In the genomic region with DNA sequence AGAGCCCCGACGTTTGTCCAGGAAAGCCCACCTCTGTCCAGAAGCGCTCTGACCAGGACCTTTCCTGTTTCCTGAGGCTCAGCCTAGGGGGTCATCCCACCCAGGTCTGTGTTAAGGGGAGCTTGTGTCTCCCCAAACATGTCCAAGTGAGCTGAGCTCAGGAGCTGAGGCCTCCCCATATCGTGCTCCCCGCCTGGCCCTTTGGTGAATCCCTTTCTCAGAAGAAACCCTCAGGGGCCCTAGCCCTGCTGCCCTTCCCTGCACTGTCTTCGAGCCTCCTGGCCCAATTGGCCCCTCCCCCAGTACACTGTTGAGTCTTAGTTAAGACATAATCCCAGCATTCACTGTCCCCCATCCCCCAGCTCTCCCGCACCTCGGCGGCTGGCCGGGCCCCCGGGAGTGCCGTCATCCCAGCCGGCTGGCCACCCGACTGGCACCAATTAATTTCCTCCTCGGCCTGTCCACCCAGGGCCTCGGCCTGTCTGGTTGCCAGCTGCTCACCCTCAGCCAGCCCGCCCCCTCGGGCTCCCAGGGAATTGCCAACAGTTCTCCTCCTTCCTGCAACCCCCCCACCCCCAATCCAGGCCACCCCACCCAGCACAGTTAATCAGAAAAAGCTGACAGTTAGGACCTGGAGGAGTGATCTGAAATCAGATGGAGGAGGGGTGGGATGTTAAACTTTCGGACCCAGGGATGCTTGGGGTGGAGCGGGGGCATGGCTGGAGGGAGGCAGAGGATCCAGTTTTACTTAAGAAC, we compare ENCODE assay signal across 8 cellular contexts. TPM values are rescaled to one million over a fixed set of nuclear protein-coding genes. Genes with fewer than 3 reads are reported as not detected.
DNase-seq lines count a peak whose midpoint lies in the region; ATAC-seq and TF ChIP-seq lines count a peak whose summit lies in the region.

No MANE protein-coding gene starts in this region.

- peaks cover 5% of the 10 kb centered on the region for H3K79me2 ChIP-seq in hepatocyte

- H3K27me3 ChIP-seq in HL-60 (ENCODE audit: insufficient read depth, poor library complexity, severe bottlenecking) (no peaks in the 10 kb centered on the region), hepatocyte (no peaks in the 10 kb centered on the region), rectal smooth muscle tissue (ENCODE audit: control insufficient read depth, insufficient read depth, low read length) (no peaks in the 10 kb centered on the region)

- H3K4me2 ChIP-seq in hepatocyte, result peak overlapping the region; percentile 78

- TF ChIP-seq CTCF in C4-2B (conservative IDR thresholded peaks at IDR 0.05) (no peak), HL-60 (IDR thresholded peaks at IDR 0.05; ENCODE audit: insufficient read depth, low read length) (no peak), hepatocyte (IDR thresholded peaks at IDR 0.05; ENCODE audit: poor library complexity) (no peak)

- no peak overlapping the region for H2AFZ ChIP-seq in hepatocyte

- no peak for ATAC-seq in GM19467 (IDR thresholded peaks at IDR 0.05; ENCODE audit: unreplicated experiment)

- H3K9me3 ChIP-seq in SK-N-MC (ENCODE audit: low read depth, low read length) (no peaks in the 10 kb centered on the region), hepatocyte (ENCODE audit: low read depth) (no peaks in the 10 kb centered on the region)

- peak in 1 of 2 experiments; percentile 55 for DNase-seq in HL-60 (ENCODE audit: low read depth in 1 of 2, low spot score in 1 of 2)
- no peak for DNase-seq in SK-N-MC (ENCODE audit: low read depth, low spot score)
- DNase-seq in astrocyte of the hippocampus (ENCODE audit: low read depth, low spot score), result peak; percentile 84
- DNase-seq in hepatocyte (ENCODE audit: low spot score), result peak; percentile 93
- no peak for DNase-seq in NCI-H345 treated with DMSO at 0.1 percent for 48 hours (lab: John Stamatoyannopoulos, UW; ENCODE audit: unreplicated experiment)

- 3% methylated on average over 13 of the region's 20 CpGs for WGBS in hepatocyte (ENCODE audit: low lambda C conversion rate, missing lambda C conversion rate)

- H4K20me1 ChIP-seq in hepatocyte (ENCODE audit: insufficient read depth, poor library complexity, severe bottlenecking), result no peaks in the 10 kb centered on the region

- H3K4me3 ChIP-seq in HL-60 (replicated peaks; ENCODE audit: insufficient read depth, low read length) (no peak overlapping the region), SK-N-MC (peak overlapping the region; percentile 77), hepatocyte (peak overlapping the region; percentile 8), rectal smooth muscle tissue (ENCODE audit: low read length) (peak overlapping the region; percentile 56)

- H3K9ac ChIP-seq in SK-N-MC (ENCODE audit: insufficient read length), result peak overlapping the region; percentile 81
- H3K9ac ChIP-seq in rectal smooth muscle tissue (ENCODE audit: low read length), result peak overlapping the region; percentile 57

- H3K36me3 ChIP-seq in SK-N-MC (ENCODE audit: insufficient read depth, low read length), result no peaks in the 10 kb centered on the region
- H3K36me3 ChIP-seq in hepatocyte (replicated peaks; ENCODE audit: insufficient read depth, low read depth), result no peaks in the 10 kb centered on the region
- H3K36me3 ChIP-seq in rectal smooth muscle tissue (ENCODE audit: control insufficient read depth, insufficient read depth, low read length), result no peaks in the 10 kb centered on the region

- H3K27ac ChIP-seq in C4-2B (peak overlapping the region; percentile 81), HL-60 (replicated peaks) (peak overlapping the region; percentile 69), SK-N-MC (peak overlapping the region; percentile 98), hepatocyte (peak overlapping the region; percentile 100), rectal smooth muscle tissue (ENCODE audit: low read depth, low read length) (peak overlapping the region; percentile 85)

- H3K9me2 ChIP-seq in hepatocyte (replicated peaks; ENCODE audit: insufficient read depth), result no peaks in the 10 kb centered on the region

- H3K4me1 ChIP-seq in hepatocyte (ENCODE audit: insufficient read depth) (peaks cover 55% of the 10 kb centered on the region), rectal smooth muscle tissue (ENCODE audit: control insufficient read depth, insufficient read depth, low read length) (peaks cover 13% of the 10 kb centered on the region)

RNA-seq across cellular contexts. Expression of gene IER2, which starts 13.6 kb away (rescaled TPM):
- total RNA-seq in hepatocyte, result 64.2 and 101 TPM in 2 replicates
- 325 and 369 TPM in 2 replicates for polyA plus RNA-seq in hepatocyte

RNA-seq across cellular contexts. Expression of gene STX10, which starts 13.6 kb away (rescaled TPM):
- 63.4 and 66.5 TPM in 2 replicates for total RNA-seq in hepatocyte
- 82.2 and 106 TPM in 2 replicates for polyA plus RNA-seq in hepatocyte

RNA-seq across cellular contexts. Expression of gene NACC1, which starts 45.7 kb away (rescaled TPM):
- total RNA-seq in hepatocyte, result 32.6 and 35.0 TPM in 2 replicates
- 9.7 and 11.1 TPM in 2 replicates for polyA plus RNA-seq in hepatocyte

RNA-seq across cellular contexts. Expression of gene TRMT1, which starts 47.2 kb away (rescaled TPM):
- total RNA-seq in hepatocyte, result 21.0 and 31.2 TPM in 2 replicates
- polyA plus RNA-seq in hepatocyte, result 33.4 and 45.1 TPM in 2 replicates

Comparison
In these comparisons a context has a peak if more than half of its experiments do, and no peak if none do; other contexts are left out.
1. DNase-seq: peak in astrocyte of the hippocampus (single experiment) and hepatocyte (single experiment); none in SK-N-MC (single experiment) and NCI-H345 treated with DMSO at 0.1 percent for 48 hours (single experiment).
2. Peak in every context shown above with its lines, with median percentiles within 50 percentile points of each other: H3K27ac ChIP-seq.